Comparison of ENCODE assay signal across 8 cellular contexts in the genomic region with DNA sequence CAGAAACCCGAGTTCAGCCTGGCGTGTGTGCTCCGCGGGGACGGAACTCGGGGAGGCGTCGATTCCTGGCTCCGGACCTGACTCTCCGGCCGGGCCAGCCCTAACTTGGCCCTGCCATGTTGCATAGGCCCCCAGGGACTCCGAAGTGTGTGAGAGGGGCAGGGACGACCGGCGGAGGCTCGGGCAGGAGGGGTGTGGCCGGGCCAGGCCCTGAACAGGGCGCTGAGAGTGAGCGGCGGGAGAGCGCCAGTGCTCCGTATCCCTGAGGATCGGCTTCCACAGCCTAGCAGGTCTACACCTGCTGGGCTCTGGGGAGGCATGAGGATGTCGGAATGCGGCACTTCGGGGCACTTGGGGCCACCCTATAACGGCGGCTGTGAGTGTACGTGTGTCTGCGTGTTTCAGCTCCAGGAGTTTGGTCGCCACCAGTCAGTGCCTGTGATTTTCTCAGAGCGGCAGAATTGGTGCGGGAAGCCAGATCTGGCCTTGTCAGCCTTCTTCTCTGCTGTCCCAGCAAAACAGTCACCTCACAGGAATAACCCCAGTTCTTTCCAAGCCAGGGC. TPM values are rescaled to one million over a fixed set of nuclear protein-coding genes. Genes with fewer than 3 reads are reported as not detected.
A peak's percentile ranks its signal among the peaks of the same experiment; 100 is the strongest.
DNase-seq lines count a peak whose midpoint lies in the region; ATAC-seq, FAIRE-seq and TF ChIP-seq lines count a peak whose summit lies in the region.

No MANE protein-coding gene starts in this region.

- H3K36me3 ChIP-seq in ES-I3 (ENCODE audit: insufficient read depth, low read length), result no peaks in the 10 kb centered on the region
- H3K36me3 ChIP-seq in Panc1 (ENCODE audit: control insufficient read depth, insufficient read depth, low read length), result no peaks in the 10 kb centered on the region
- no peaks in the 10 kb centered on the region for H3K36me3 ChIP-seq in right atrium auricular region

- peak overlapping the region; percentile 33; the same call in 1 of the 2 replicates for H3K9ac ChIP-seq in ES-I3 (ENCODE audit: low read depth, low read length)

- H3K4me3 ChIP-seq in Panc1 (ENCODE audit: low read depth in 2 of 2, low read length in 2 of 2), result peak overlapping the region; percentile 22 to 41; a peak in 3 of 4 replicates
- peak overlapping the region; percentile 58 to 59 for H3K4me3 ChIP-seq in right atrium auricular region
- H3K4me3 ChIP-seq in retinal pigment epithelial cell (ENCODE audit: low read length), result peak overlapping the region; percentile 38

- POLR2A ChIA-PET in Panc1 (lab: Charles Lee), result no interaction called here

- peaks cover 10% of the 10 kb centered on the region; the same call in 1 of the 2 replicates for H3K4me1 ChIP-seq in ES-I3 (ENCODE audit: insufficient read depth, low read length)
- no peaks in the 10 kb centered on the region; the same call in 1 of the 2 replicates for H3K4me1 ChIP-seq in Panc1 (ENCODE audit: control insufficient read depth, insufficient read depth, low read length)
- peaks cover 0 to 56% of the 10 kb centered on the region in 2 donors for H3K4me1 ChIP-seq in right atrium auricular region

- CTCF ChIA-PET in Panc1 (lab: Charles Lee), result no interaction called here

- DNase-seq in Panc1 (ENCODE audit: low read depth, low spot score), result no peak
- no peak for DNase-seq in right atrium auricular region (ENCODE audit: low spot score)
- no peak for DNase-seq in retinal pigment epithelial cell (ENCODE audit: low read depth)
- DNase-seq in OCI-M2 (lab: John Stamatoyannopoulos, UW; ENCODE audit: unreplicated experiment), result no peak
- DNase-seq in GDM1 (lab: John Stamatoyannopoulos, UW), result no peak
- DNase-seq in GM19239 (ENCODE audit: insufficient read length, low spot score), result no peak
- DNase-seq in germinal center (ENCODE audit: low spot score), result no peak

- in situ Hi-C loops in Panc1 (cut with HindIII; ENCODE audit: low pct_unique_long_range_greater_than_20kb, low sequenced_read_pairs), result no loop called here

- no peaks in the 10 kb centered on the region for H3K9me3 ChIP-seq in ES-I3 (ENCODE audit: control insufficient read depth, insufficient read depth, low read length)
- no peaks in the 10 kb centered on the region for H3K9me3 ChIP-seq in Panc1 (ENCODE audit: control insufficient read depth, insufficient read depth, low read depth, low read length)
- no peaks in the 10 kb centered on the region for H3K9me3 ChIP-seq in right atrium auricular region

- H3K27me3 ChIP-seq in Panc1 (ENCODE audit: control insufficient read depth, insufficient read depth, low read length), result peaks cover 10% of the 10 kb centered on the region
- H3K27me3 ChIP-seq in right atrium auricular region, result no peaks in the 10 kb centered on the region

- intact Hi-C loops in Panc1 (cut with micrococcal nuclease; ENCODE audit: unreplicated experiment), result no loop called here

- peak; percentile 43 for ATAC-seq in Panc1

- TF ChIP-seq CTCF in Panc1 (IDR thresholded peaks at IDR 0.05) (no peak), right atrium auricular region (IDR thresholded peaks at IDR 0.05) (no peak), retinal pigment epithelial cell (conservative IDR thresholded peaks at IDR 0.05; ENCODE audit: low read depth, low read length) (no peak)

- BruUV-seq in Panc1 (replicated peaks; lab: Mats Ljungman, UMichigan), result no TSS peak

- FAIRE-seq in GM19239 (lab: Jason Lieb, UNC), result no peak

- H3K27ac ChIP-seq in Panc1 (ENCODE audit: low read length) (no peak overlapping the region; the same call in 1 of the 2 replicates), right atrium auricular region (peak overlapping the region; percentile 81 to 92)

RNA-seq across cellular contexts. Expression of a gene that starts 0.8 kb away (rescaled TPM):
- total RNA-seq in Panc1 (2021; ENCODE audit: unreplicated experiment), result 32.8 TPM
- 44.4 TPM for polyA plus RNA-seq in Panc1 (2012; ENCODE audit: insufficient read length)
- total RNA-seq in right atrium auricular region, result 10 to 100 TPM; 47.5 to 50.0 TPM

RNA-seq across cellular contexts. Expression of a gene that starts 52.2 kb away (rescaled TPM):
- 0.33 TPM for total RNA-seq in Panc1 (2021; ENCODE audit: unreplicated experiment)
- polyA plus RNA-seq in Panc1 (2012; ENCODE audit: insufficient read length), result not detected
- total RNA-seq in right atrium auricular region, result not detected
